In genomic region chr22:22770280-22770871, GRCh38 we compare ENCODE assay signal across 8 cellular contexts.
DNase-seq lines count a peak whose midpoint lies in the region; ATAC-seq and TF ChIP-seq lines count a peak whose summit lies in the region.

No MANE protein-coding gene starts in this region.

- no peak overlapping the region for H2AFZ ChIP-seq in PC-3 (ENCODE audit: low read length)

- BruUV-seq in PC-3 (replicated peaks; lab: Mats Ljungman, UMichigan): no TSS peak

- no peaks in the 10 kb centered on the region for H3K9me2 ChIP-seq in PC-3 (replicated peaks; ENCODE audit: low read length)

- ATAC-seq in PC-3 (peak; percentile 50; the same call in 1 of the 2 replicates), left ventricle myocardium superior (peak; percentile 21), GM21390 (IDR thresholded peaks at IDR 0.05; ENCODE audit: unreplicated experiment) (no peak)
- no peak for ATAC-seq in stimulated activated memory B cell treated with anti-CD40 and anti-IgM and Interleukin-4, amounts not matched to agents 10 μg/mL and 1 μg/mL and 100 μg/mL, for 72 hours

- H3K27me3 ChIP-seq in PC-3 (ENCODE audit: low read length): 0 out of 2 replicates have a peak, but pooled peaks cover 10% of the 10 kb centered on the region

- H3K4me3 Mint-ChIP-seq in stimulated activated memory B cell treated with anti-CD40 and anti-IgM and Interleukin-4, amounts not matched to agents 10 μg/mL and 1 μg/mL and 100 μg/mL, for 72 hours: no peak overlapping the region

- no peak overlapping the region for H3K4me3 ChIP-seq in PC-3 (ENCODE audit: low read length)

- no peaks in the 10 kb centered on the region for H3K36me3 ChIP-seq in PC-3 (ENCODE audit: low read depth, low read length)

- peaks cover 44% of the 10 kb centered on the region for H3K4me1 Mint-ChIP-seq in stimulated activated memory B cell treated with anti-CD40 and anti-IgM and Interleukin-4, amounts not matched to agents 10 μg/mL and 1 μg/mL and 100 μg/mL, for 72 hours

- H3K27me3 Mint-ChIP-seq in stimulated activated memory B cell treated with anti-CD40 and anti-IgM and Interleukin-4, amounts not matched to agents 10 μg/mL and 1 μg/mL and 100 μg/mL, for 72 hours: peaks cover 29% of the 10 kb centered on the region

- no peaks in the 10 kb centered on the region for H3K9me3 Mint-ChIP-seq in stimulated activated memory B cell treated with anti-CD40 and anti-IgM and Interleukin-4, amounts not matched to agents 10 μg/mL and 1 μg/mL and 100 μg/mL, for 72 hours

- H3K4me1 ChIP-seq in PC-3 (ENCODE audit: insufficient read depth, low read length): no peaks in the 10 kb centered on the region

- POLR2A ChIA-PET in PC-3 (lab: Charles Lee; ENCODE audit: unreplicated experiment): no interaction called here

- DNase-seq in AG08395 (ENCODE audit: low spot score) (peak; percentile 58), PC-3 (peak; percentile 64), left ventricle myocardium superior (no peak)
- DNase-seq in activated effector memory CD4-positive, alpha-beta T cell treated with anti-CD3 and anti-CD28 coated beads, Interleukin-2, amount 50 U/mL, for 16 hours: peak; percentile 82
- DNase-seq in stimulated activated CD4-positive, alpha-beta T cell treated with anti-CD3 and anti-CD28 coated beads, Interleukin-15, amount 100 ng/mL, for 24 hours: peak; percentile 60

- H3K27ac ChIP-seq in PC-3 (ENCODE audit: low read length): no peak overlapping the region

- no peak overlapping the region for H3K27ac Mint-ChIP-seq in stimulated activated memory B cell treated with anti-CD40 and anti-IgM and Interleukin-4, amounts not matched to agents 10 μg/mL and 1 μg/mL and 100 μg/mL, for 72 hours

- intact Hi-C loops in PC-3 (cut with micrococcal nuclease) (no loop called here), left ventricle myocardium superior (cut with micrococcal nuclease) (no loop called here)

- H3K9me3 ChIP-seq in PC-3 (ENCODE audit: low read length): no peaks in the 10 kb centered on the region

- H3K4me2 ChIP-seq in PC-3 (ENCODE audit: low read length): no peak overlapping the region

- CTCF ChIA-PET in PC-3 (lab: Charles Lee): interaction anchor here (0.5 to 1.1 kb wide), 7 partner anchors 17 to 752 kb away, joined by 3 to 4 read pairs (median 3); no protein-coding TSS in a partner anchor

- no peaks in the 10 kb centered on the region for H3K36me3 Mint-ChIP-seq in stimulated activated memory B cell treated with anti-CD40 and anti-IgM and Interleukin-4, amounts not matched to agents 10 μg/mL and 1 μg/mL and 100 μg/mL, for 72 hours

- H3F3A ChIP-seq in PC-3 (ENCODE audit: low read length, unreplicated experiment): no peaks in the 10 kb centered on the region

- H3K9ac ChIP-seq in PC-3 (ENCODE audit: low read length): no peak overlapping the region

- no peaks in the 10 kb centered on the region for H3K79me2 ChIP-seq in PC-3 (ENCODE audit: low read length)

- TF ChIP-seq CTCF in GM12872 (IDR thresholded peaks at IDR 0.05; ENCODE audit: insufficient read depth, low read depth, low read length) (peak; percentile 66), PC-3 (conservative IDR thresholded peaks at IDR 0.05; ENCODE audit: low read depth, low read length) (peak; percentile 68)

- no peaks in the 10 kb centered on the region for H4K20me1 ChIP-seq in PC-3 (ENCODE audit: low read length)

Comparison
In these comparisons a context has a peak if more than half of its experiments do, and no peak if none do; other contexts are left out.
1. ATAC-seq: peak in PC-3 (single experiment) and left ventricle myocardium superior (single experiment); none in stimulated activated memory B cell treated with anti-CD40 and anti-IgM and Interleukin-4, amounts not matched to agents 10 μg/mL and 1 μg/mL and 100 μg/mL, for 72 hours (single experiment) and GM21390 (single experiment).